10 cellular contexts compared by ENCODE assay signal in the genomic region with DNA sequence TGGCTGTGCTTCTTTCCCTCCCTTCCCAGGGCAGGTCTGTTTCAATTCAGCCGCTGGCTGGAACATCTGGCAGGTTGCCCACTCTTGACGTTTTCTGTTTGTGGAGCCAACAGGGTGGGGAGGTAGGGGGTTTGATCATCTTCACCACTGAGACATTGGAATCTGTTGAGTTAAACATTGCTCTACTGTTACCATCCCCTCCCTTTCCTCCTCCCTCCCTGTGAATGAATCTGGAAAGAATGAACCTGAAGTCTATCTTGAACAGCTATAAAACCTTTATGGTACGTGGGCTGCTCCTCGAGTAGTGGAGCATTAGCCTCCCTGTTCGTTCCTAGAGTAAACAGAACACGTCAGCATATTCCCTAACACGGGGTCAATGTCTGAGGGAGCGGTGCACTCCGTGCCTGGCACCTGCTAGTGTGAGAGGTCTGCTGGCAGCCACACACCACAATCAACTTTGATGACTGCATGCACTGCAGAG.
DNase-seq lines count a peak whose midpoint lies in the region; ATAC-seq, FAIRE-seq and TF ChIP-seq lines count a peak whose summit lies in the region.
"Had no signal": no experiment of that assay in that cellular context is flagged by ENCODE, and none has a peak within 500 bp of the region (broad histone marks: within the 10 kb centered on the region; RNA-seq: fewer than 3 reads in every experiment).

No MANE protein-coding gene starts in this region.

- no peak for FAIRE-seq in K562 (lab: Jason Lieb, UNC)

- in situ Hi-C loops in K562 (cut with MboI) = no loop called here

- no peak for TF ChIP-seq EP300 in K562 (IDR thresholded peaks at IDR 0.05; ENCODE audit: low read length)

- no peaks in the 10 kb centered on the region for H3K9me3 ChIP-seq in K562 (replicated peaks; ENCODE audit: control insufficient read depth, insufficient read depth, low read depth, low read length)

- no peak overlapping the region for H3K4me2 ChIP-seq in K562 (ENCODE audit: insufficient read depth, low read length)

- no peaks in the 10 kb centered on the region for H4K20me1 ChIP-seq in K562 (replicated peaks; ENCODE audit: control insufficient read depth, insufficient read depth, low read length)

- no peak for TF ChIP-seq POLR2A in K562 (conservative IDR thresholded peaks at IDR 0.05)

- H3K36me3 ChIP-seq in K562 (ENCODE audit: control insufficient read depth, insufficient read depth, low read length) = no peaks in the 10 kb centered on the region

- no peak for TF ChIP-seq CTCF in K562 (IDR thresholded peaks at IDR 0.05 in 2 of 3, conservative IDR thresholded peaks at IDR 0.05 in 1 of 3; ENCODE audit: insufficient read depth in 2 of 3, low read depth in 1 of 3, low read length in 3 of 3)

- no peaks in the 10 kb centered on the region for H3K9me1 ChIP-seq in K562 (ENCODE audit: control insufficient read depth, insufficient read depth, low read length)

- TF ChIP-seq RAD21 in K562 (CRISPR knock-in tag; conservative IDR thresholded peaks at IDR 0.05 in 1 of 2, IDR thresholded peaks at IDR 0.05 in 1 of 2) = no peak

- no peak; the same call in 2 of the 3 replicates for ATAC-seq in K562
- peak; percentile 92 for ATAC-seq in left colon
- no peak for ATAC-seq in HG02763 (IDR thresholded peaks at IDR 0.05; ENCODE audit: unreplicated experiment)
- no peak for ATAC-seq in HG03139 (IDR thresholded peaks at IDR 0.05; ENCODE audit: unreplicated experiment)

- BruUV-seq in K562 (replicated peaks; lab: Mats Ljungman, UMichigan) = no TSS peak

- DNase-seq in NCI-H146 (lab: John Stamatoyannopoulos, UW) (peak; percentile 27), NCI-H146 treated with DMSO at 0.1 percent for 48 hours (lab: John Stamatoyannopoulos, UW; ENCODE audit: unreplicated experiment) (no peak), K562 (ENCODE audit: extremely low read depth in 1 of 4, low spot score in 3 of 4) (peak in 1 of 4 experiments; percentile 18), left colon (peak; percentile 95), ureter (ENCODE audit: low spot score) (peak; percentile 77)
- no peak for DNase-seq in activated effector memory CD4-positive, alpha-beta T cell treated with Interleukin-2 at 50 U/mL for 16 hours
- DNase-seq: activated CD4-positive, alpha-beta T cell treated with anti-CD3 and anti-CD28 coated beads, Interleukin-2, amount 50 U/mL, for 48 hours; AML-193 had no signal

- H3K9ac ChIP-seq in K562 (ENCODE audit: insufficient read depth in 1 of 2, low read depth in 2 of 2, low read length in 2 of 2) = no peak overlapping the region

- intact Hi-C loops in K562 (cut with micrococcal nuclease) = no loop called here
- intact Hi-C loops in left colon (cut with DNase I, micrococcal nuclease) = no loop called here

- H3K4me1 ChIP-seq in K562 (replicated peaks in 1 of 2; ENCODE audit: control insufficient read depth in 2 of 2, insufficient read depth in 2 of 2, low read length in 2 of 2) = no peaks in the 10 kb centered on the region; a peak in 1 of 5 replicates

- H3K27me3 ChIP-seq in K562 (ENCODE audit: control insufficient read depth in 2 of 2, insufficient read depth in 2 of 2, low read length in 2 of 2) = peaks cover 0 to 9% of the 10 kb centered on the region in 2 experiments; a peak in 3 of 5 replicates

- no peak overlapping the region for H3K27ac ChIP-seq in K562 (ENCODE audit: extremely low read depth, low read depth, low read length)

- no peaks in the 10 kb centered on the region for H3K79me2 ChIP-seq in K562 (ENCODE audit: control insufficient read depth, insufficient read depth, low read length)

- CTCF ChIA-PET in K562 (lab: Yijun Ruan, JAX; ENCODE audit: low intra/inter-chr PET ratio) = interaction anchor here (0.7 kb wide), 1 partner anchor 55 kb away, joined by 3 read pairs; no protein-coding TSS in a partner anchor

- H2AFZ ChIP-seq in K562 (ENCODE audit: low read depth, low read length) = no peak overlapping the region; the same call in 1 of the 2 replicates

- WGBS in K562 (ENCODE audit: insufficient coverage, low coverage, missing lambda C conversion rate) = under 1% methylated on average over 9 of the region's 9 CpGs

- no peak overlapping the region for H3K4me3 ChIP-seq in K562

- POLR2A ChIA-PET in K562 (lab: Yijun Ruan, JAX) = no interaction called here

TF ChIP-seq in K562, 482 proteins besides CTCF, POLR2A, EP300 and RAD21:
- TF ChIP-seq C11orf30 (IDR thresholded peaks at IDR 0.05; ENCODE audit: low read depth) = peak; percentile 61; the same call in 1 of the 2 replicates
- TF ChIP-seq ZBED1 (IDR thresholded peaks at IDR 0.05) = no peak
- TF ChIP-seq MAFK (IDR thresholded peaks at IDR 0.05; ENCODE audit: low read length) = peak; percentile 36; the same call in 1 of the 2 replicates
- peak; percentile 70 for TF ChIP-seq ZNF316 (IDR thresholded peaks at IDR 0.05)
- TF ChIP-seq CBX2 (IDR thresholded peaks at IDR 0.05; ENCODE audit: insufficient read depth, low read length, poor library complexity, severe bottlenecking) = no peak
- peak; percentile 73 for TF ChIP-seq NFIC (IDR thresholded peaks at IDR 0.05)
- no peak for TF ChIP-seq CBX1 (IDR thresholded peaks at IDR 0.05; ENCODE audit: low read depth)
- peak; percentile 43 for TF ChIP-seq MAFG (tag; conservative IDR thresholded peaks at IDR 0.05)
- TF ChIP-seq, protein P1, sequence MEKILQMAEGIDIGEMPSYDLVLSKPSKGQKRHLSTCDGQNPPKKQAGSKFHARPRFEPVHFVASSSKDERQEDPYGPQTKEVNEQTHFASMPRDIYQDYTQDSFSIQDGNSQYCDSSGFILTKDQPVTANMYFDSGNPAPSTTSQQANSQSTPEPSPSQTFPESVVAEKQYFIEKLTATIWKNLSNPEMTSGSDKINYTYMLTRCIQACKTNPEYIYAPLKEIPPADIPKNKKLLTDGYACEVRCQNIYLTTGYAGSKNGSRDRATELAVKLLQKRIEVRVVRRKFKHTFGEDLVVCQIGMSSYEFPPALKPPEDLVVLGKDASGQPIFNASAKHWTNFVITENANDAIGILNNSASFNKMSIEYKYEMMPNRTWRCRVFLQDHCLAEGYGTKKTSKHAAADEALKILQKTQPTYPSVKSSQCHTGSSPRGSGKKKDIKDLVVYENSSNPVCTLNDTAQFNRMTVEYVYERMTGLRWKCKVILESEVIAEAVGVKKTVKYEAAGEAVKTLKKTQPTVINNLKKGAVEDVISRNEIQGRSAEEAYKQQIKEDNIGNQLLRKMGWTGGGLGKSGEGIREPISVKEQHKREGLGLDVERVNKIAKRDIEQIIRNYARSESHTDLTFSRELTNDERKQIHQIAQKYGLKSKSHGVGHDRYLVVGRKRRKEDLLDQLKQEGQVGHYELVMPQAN (IDR thresholded peaks at IDR 0.05; ENCODE audit: borderline replicate concordance) = no peak

Comparison
In these comparisons a context has a peak if more than half of its experiments do, and no peak if none do; other contexts are left out.
1. DNase-seq: peak in NCI-H146 (single experiment), left colon (2 of 2) and ureter (single experiment); none in NCI-H146 treated with DMSO at 0.1 percent for 48 hours (single experiment) and activated effector memory CD4-positive, alpha-beta T cell treated with Interleukin-2 at 50 U/mL for 16 hours (single experiment).